In genomic region chr12:96247567-96247962, GRCh38 we compare ENCODE assay signal across 11 cellular contexts. TPM values are rescaled to one million over a fixed set of nuclear protein-coding genes. Genes with fewer than 3 reads are reported as not detected.
DNase-seq lines count a peak whose midpoint lies in the region; ATAC-seq, FAIRE-seq and TF ChIP-seq lines count a peak whose summit lies in the region.
"Had no signal": no experiment of that assay in that cellular context is flagged by ENCODE, and none has a peak within 500 bp of the region (broad histone marks: within the 10 kb centered on the region; RNA-seq: fewer than 3 reads in every experiment).

No MANE protein-coding gene starts in this region.

- intact Hi-C loops in CD14-positive monocyte (cut with micrococcal nuclease) (no loop called here), natural killer cell (cut with micrococcal nuclease) (no loop called here)

- no peak for FAIRE-seq in RCC 7860 (lab: Jason Lieb, UNC)

- H3K4me1 Mint-ChIP-seq in CD14-positive monocyte (peaks cover 11% of the 10 kb centered on the region), natural killer cell (peaks cover 45 to 58% of the 10 kb centered on the region in 2 donors)

- H3K9me3 Mint-ChIP-seq in CD14-positive monocyte: peaks cover 0 to 3% (median 0%) of the 10 kb centered on the region in 7 donors
- no peaks in the 10 kb centered on the region for H3K9me3 Mint-ChIP-seq in natural killer cell

- no peak overlapping the region for H3K4me3 Mint-ChIP-seq in CD14-positive monocyte
- H3K4me3 Mint-ChIP-seq in natural killer cell: no peak overlapping the region

- TF ChIP-seq CTCF in epithelial cell of esophagus (IDR thresholded peaks at IDR 0.05; ENCODE audit: insufficient read depth, low read depth, low read length, missing control alignments) (no peak), CD14-positive monocyte (IDR thresholded peaks at IDR 0.05) (no peak), natural killer cell (IDR thresholded peaks at IDR 0.05) (no peak)

- no peak for ATAC-seq in natural killer cell

- no peak overlapping the region for H3K4me3 ChIP-seq in epithelial cell of esophagus (ENCODE audit: low read length)
- H3K4me3 ChIP-seq: esophagus squamous epithelium had no signal

- H3K27me3 Mint-ChIP-seq in CD14-positive monocyte (ENCODE audit: low read depth in 3 of 3) (peaks cover 0 to 1% (median 0%) of the 10 kb centered on the region in 3 donors), natural killer cell (ENCODE audit: low read depth in 2 of 2) (no peaks in the 10 kb centered on the region)

- DNase-seq in A172 (ENCODE audit: low spot score): peak; percentile 47
- DNase-seq in Daoy (ENCODE audit: low read depth): peak; percentile 37
- DNase-seq in RCC 7860 (ENCODE audit: low spot score): peak; percentile 59
- peak; percentile 46 for DNase-seq in epithelial cell of esophagus (ENCODE audit: low read depth)
- no peak for DNase-seq in CD14-positive monocyte (ENCODE audit: low spot score)
- no peak for DNase-seq in SKM-1 (lab: John Stamatoyannopoulos, UW; ENCODE audit: unreplicated experiment)
- DNase-seq in retina: no peak
- no peak for DNase-seq in natural killer cell
- DNase-seq: esophagus squamous epithelium, Karpas-422, NCI-H446 treated with DMSO at 0.1 percent for 48 hours had no signal

- peak overlapping the region in 3 of 7 donors; percentile 14 to 51 (median 46) for H3K27ac Mint-ChIP-seq in CD14-positive monocyte
- peak overlapping the region in 1 of 2 donors; percentile 44 for H3K27ac Mint-ChIP-seq in natural killer cell

- peaks cover 79 to 88% of the 10 kb centered on the region in 2 donors for H3K36me3 Mint-ChIP-seq in CD14-positive monocyte
- peaks cover 5% of the 10 kb centered on the region for H3K36me3 Mint-ChIP-seq in natural killer cell

RNA-seq across cellular contexts. Expression of gene ELK3, which starts 53.4 kb away (rescaled TPM):
- 30.9 TPM in 2 replicates for total RNA-seq in A172 (2014; rRNA removed; shearing (Covaris generic))
- 26.0 and 27.4 TPM in 2 replicates for total RNA-seq in Daoy (2014; rRNA removed; shearing (Covaris generic))
- 10 to 100 TPM; 12.1 to 14.6 TPM for polyA plus RNA-seq in CD14-positive monocyte
- total RNA-seq in natural killer cell: 10 to 100 TPM; 17.8 to 28.8 (median 20.9) TPM

Comparison
In these comparisons a context has a peak if more than half of its experiments do, and no peak if none do; other contexts are left out.
1. DNase-seq: peak in A172 (single experiment), Daoy (single experiment), RCC 7860 (single experiment) and epithelial cell of esophagus (single experiment); none in CD14-positive monocyte (single experiment), SKM-1 (single experiment), retina (single experiment) and natural killer cell (single experiment).